In the genomic region with DNA sequence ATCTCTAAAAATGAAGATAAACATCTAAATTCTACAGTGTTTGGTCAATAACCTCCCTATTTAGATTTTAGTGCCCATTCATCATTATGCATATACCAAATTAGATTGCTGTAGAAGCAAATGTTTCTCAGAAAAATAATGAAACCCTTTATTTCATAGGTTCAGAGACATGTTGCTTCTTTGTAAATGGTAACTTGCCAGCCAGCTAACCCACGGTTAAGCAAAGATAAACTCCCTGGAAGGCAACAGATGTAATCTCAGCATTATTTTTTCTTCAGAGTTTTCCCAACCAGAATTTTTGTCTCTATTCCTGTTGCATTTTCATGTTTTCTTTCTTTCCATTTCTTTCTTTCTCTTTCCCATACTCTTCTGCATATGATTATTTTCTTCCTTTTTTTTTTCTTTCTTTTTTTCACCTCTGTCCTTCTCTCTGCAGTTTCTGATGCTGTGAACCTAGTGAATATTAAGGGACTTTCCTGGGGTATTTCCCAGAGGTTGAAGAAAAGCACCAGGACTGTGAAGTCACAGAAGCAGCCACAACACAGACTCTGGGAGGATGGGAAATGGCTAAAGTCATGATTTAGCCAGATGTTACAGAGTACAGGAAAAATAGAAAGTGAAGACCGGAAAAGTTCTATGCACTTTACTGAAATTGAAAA, we compare ENCODE assay signal across 1 cellular context.
TF ChIP-seq lines count a peak whose summit lies in the region.

No MANE protein-coding gene starts in this region.

TF ChIP-seq in GM23338, 12 proteins besides CTCF, POLR2A, EP300 and RAD21 (continued from another document):
- TF ChIP-seq, protein P1, sequence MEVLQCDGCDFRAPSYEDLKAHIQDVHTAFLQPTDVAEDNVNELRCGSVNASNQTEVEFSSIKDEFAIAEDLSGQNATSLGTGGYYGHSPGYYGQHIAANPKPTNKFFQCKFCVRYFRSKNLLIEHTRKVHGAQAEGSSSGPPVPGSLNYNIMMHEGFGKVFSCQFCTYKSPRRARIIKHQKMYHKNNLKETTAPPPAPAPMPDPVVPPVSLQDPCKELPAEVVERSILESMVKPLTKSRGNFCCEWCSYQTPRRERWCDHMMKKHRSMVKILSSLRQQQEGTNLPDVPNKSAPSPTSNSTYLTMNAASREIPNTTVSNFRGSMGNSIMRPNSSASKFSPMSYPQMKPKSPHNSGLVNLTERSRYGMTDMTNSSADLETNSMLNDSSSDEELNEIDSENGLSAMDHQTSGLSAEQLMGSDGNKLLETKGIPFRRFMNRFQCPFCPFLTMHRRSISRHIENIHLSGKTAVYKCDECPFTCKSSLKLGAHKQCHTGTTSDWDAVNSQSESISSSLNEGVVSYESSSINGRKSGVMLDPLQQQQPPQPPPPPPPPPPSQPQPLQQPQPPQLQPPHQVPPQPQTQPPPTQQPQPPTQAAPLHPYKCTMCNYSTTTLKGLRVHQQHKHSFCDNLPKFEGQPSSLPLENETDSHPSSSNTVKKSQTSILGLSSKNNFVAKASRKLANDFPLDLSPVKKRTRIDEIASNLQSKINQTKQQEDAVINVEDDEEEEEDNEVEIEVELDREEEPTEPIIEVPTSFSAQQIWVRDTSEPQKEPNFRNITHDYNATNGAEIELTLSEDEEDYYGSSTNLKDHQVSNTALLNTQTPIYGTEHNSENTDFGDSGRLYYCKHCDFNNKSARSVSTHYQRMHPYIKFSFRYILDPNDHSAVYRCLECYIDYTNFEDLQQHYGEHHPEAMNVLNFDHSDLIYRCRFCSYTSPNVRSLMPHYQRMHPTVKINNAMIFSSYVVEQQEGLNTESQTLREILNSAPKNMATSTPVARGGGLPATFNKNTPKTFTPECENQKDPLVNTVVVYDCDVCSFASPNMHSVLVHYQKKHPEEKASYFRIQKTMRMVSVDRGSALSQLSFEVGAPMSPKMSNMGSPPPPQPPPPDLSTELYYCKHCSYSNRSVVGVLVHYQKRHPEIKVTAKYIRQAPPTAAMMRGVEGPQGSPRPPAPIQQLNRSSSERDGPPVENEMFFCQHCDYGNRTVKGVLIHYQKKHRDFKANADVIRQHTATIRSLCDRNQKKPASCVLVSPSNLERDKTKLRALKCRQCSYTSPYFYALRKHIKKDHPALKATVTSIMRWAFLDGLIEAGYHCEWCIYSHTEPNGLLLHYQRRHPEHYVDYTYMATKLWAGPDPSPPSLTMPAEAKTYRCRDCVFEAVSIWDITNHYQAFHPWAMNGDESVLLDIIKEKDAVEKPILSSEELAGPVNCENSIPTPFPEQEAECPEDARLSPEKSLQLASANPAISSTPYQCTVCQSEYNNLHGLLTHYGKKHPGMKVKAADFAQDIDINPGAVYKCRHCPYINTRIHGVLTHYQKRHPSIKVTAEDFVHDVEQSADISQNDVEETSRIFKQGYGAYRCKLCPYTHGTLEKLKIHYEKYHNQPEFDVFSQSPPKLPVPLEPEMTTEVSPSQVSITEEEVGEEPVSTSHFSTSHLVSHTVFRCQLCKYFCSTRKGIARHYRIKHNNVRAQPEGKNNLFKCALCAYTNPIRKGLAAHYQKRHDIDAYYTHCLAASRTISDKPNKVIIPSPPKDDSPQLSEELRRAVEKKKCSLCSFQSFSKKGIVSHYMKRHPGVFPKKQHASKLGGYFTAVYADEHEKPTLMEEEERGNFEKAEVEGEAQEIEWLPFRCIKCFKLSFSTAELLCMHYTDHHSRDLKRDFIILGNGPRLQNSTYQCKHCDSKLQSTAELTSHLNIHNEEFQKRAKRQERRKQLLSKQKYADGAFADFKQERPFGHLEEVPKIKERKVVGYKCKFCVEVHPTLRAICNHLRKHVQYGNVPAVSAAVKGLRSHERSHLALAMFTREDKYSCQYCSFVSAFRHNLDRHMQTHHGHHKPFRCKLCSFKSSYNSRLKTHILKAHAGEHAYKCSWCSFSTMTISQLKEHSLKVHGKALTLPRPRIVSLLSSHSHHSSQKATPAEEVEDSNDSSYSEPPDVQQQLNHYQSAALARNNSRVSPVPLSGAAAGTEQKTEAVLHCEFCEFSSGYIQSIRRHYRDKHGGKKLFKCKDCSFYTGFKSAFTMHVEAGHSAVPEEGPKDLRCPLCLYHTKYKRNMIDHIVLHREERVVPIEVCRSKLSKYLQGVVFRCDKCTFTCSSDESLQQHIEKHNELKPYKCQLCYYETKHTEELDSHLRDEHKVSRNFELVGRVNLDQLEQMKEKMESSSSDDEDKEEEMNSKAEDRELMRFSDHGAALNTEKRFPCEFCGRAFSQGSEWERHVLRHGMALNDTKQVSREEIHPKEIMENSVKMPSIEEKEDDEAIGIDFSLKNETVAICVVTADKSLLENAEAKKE (CRISPR knock-in tag; IDR thresholded peaks at IDR 0.05) = no peak
- TF ChIP-seq, protein P2, sequence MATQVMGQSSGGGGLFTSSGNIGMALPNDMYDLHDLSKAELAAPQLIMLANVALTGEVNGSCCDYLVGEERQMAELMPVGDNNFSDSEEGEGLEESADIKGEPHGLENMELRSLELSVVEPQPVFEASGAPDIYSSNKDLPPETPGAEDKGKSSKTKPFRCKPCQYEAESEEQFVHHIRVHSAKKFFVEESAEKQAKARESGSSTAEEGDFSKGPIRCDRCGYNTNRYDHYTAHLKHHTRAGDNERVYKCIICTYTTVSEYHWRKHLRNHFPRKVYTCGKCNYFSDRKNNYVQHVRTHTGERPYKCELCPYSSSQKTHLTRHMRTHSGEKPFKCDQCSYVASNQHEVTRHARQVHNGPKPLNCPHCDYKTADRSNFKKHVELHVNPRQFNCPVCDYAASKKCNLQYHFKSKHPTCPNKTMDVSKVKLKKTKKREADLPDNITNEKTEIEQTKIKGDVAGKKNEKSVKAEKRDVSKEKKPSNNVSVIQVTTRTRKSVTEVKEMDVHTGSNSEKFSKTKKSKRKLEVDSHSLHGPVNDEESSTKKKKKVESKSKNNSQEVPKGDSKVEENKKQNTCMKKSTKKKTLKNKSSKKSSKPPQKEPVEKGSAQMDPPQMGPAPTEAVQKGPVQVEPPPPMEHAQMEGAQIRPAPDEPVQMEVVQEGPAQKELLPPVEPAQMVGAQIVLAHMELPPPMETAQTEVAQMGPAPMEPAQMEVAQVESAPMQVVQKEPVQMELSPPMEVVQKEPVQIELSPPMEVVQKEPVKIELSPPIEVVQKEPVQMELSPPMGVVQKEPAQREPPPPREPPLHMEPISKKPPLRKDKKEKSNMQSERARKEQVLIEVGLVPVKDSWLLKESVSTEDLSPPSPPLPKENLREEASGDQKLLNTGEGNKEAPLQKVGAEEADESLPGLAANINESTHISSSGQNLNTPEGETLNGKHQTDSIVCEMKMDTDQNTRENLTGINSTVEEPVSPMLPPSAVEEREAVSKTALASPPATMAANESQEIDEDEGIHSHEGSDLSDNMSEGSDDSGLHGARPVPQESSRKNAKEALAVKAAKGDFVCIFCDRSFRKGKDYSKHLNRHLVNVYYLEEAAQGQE (IDR thresholded peaks at IDR 0.05; ENCODE audit: unreplicated experiment) = no peak
- TF ChIP-seq JUNB (IDR thresholded peaks at IDR 0.05; ENCODE audit: unreplicated experiment) = no peak
- TF ChIP-seq EZH2 (IDR thresholded peaks at IDR 0.05; ENCODE audit: low read depth, unreplicated experiment) = no peak
- TF ChIP-seq ZNF331 (CRISPR knock-in tag; IDR thresholded peaks at IDR 0.05; ENCODE audit: low read depth) = no peak
- no peak for TF ChIP-seq STAT1 (IDR thresholded peaks at IDR 0.05; ENCODE audit: unreplicated experiment)
TF ChIP-seq in GM23338: peak in this region for 0.
